Comparison of ENCODE assay signal across 20 cellular contexts in genomic region chr12:121968880-121969279, GRCh38. TPM values are rescaled to one million over a fixed set of nuclear protein-coding genes. Genes with fewer than 3 reads are reported as not detected.
DNase-seq lines count a peak whose midpoint lies in the region; ATAC-seq and TF ChIP-seq lines count a peak whose summit lies in the region.
"Had no signal": no experiment of that assay in that cellular context is flagged by ENCODE, and none has a peak within 500 bp of the region (broad histone marks: within the 10 kb centered on the region; RNA-seq: fewer than 3 reads in every experiment).

No MANE protein-coding gene starts in this region.

- no peak overlapping the region for H3K4me3 Mint-ChIP-seq in stimulated activated naive CD8-positive, alpha-beta T cell treated with anti-CD3 and anti-CD28 coated beads, Interleukin-15, amount 100 ng/mL, for 72 hours
- H3K4me3 Mint-ChIP-seq: H9 had no signal

- peaks cover 4 to 21% of the 10 kb centered on the region in 2 donors for H3K9me3 Mint-ChIP-seq in stimulated activated naive CD8-positive, alpha-beta T cell treated with anti-CD3 and anti-CD28 coated beads, Interleukin-15, amount 100 ng/mL, for 72 hours

- peak overlapping the region; percentile 14 to 33 for H3K27ac Mint-ChIP-seq in stimulated activated naive CD8-positive, alpha-beta T cell treated with anti-CD3 and anti-CD28 coated beads, Interleukin-15, amount 100 ng/mL, for 72 hours

- TF ChIP-seq CTCF in Peyer's patch (IDR thresholded peaks at IDR 0.05) = no peak
- no peak for TF ChIP-seq CTCF in lower lobe of right lung (IDR thresholded peaks at IDR 0.05)

- H3K4me3 ChIP-seq in Peyer's patch = no peak overlapping the region
- no peak overlapping the region for H3K4me3 ChIP-seq in lower lobe of right lung
- H3K4me3 ChIP-seq: colonic mucosa, esophagus muscularis mucosa, heart right ventricle, testis had no signal

- no peak for DNase-seq in stimulated activated naive CD8-positive, alpha-beta T cell treated with anti-CD3 and anti-CD28 coated beads, Interleukin-15, amount 100 ng/mL, for 72 hours
- DNase-seq in stimulated activated naive CD8-positive, alpha-beta T cell treated with anti-CD3 and anti-CD28 coated beads, Interleukin-15, Interleukin-2, amounts not matched to agents 100 U/mL and 50 U/mL, for 24 hours = no peak
- peak in 2 of 3 donors; percentile 36 to 53 for DNase-seq in Peyer's patch
- peak; percentile 66 for DNase-seq in lower lobe of right lung
- no peak for DNase-seq in middle frontal gyrus (ENCODE audit: extremely low spot score, low spot score)
- no peak for DNase-seq in stimulated activated CD4-positive, alpha-beta T cell treated with anti-CD3 and anti-CD28 coated beads, Interleukin-4, amount 100 ng/mL, for 4 hours
- DNase-seq: activated effector memory CD4-positive, alpha-beta T cell treated with Interleukin-2 at 50 U/mL for 16 hours; colonic mucosa; DMS79; H9; heart right ventricle; kidney; NCI-H1105 treated with DMSO at 0.1 percent for 48 hours; NCI-H226; SK-N-SH; testis; WERI-Rb-1 had no signal

- H3K36me3 ChIP-seq in Peyer's patch (no peaks in the 10 kb centered on the region), lower lobe of right lung (no peaks in the 10 kb centered on the region)
- H3K36me3 ChIP-seq: colonic mucosa, esophagus muscularis mucosa, WERI-Rb-1 had no signal

- ATAC-seq in stimulated activated naive CD8-positive, alpha-beta T cell treated with anti-CD3 and anti-CD28 coated beads, Interleukin-15, amount 100 ng/mL, for 72 hours = no peak
- ATAC-seq in stimulated activated naive CD8-positive, alpha-beta T cell treated with anti-CD3 and anti-CD28 coated beads, Interleukin-15, Interleukin-2, amounts not matched to agents 100 U/mL and 50 U/mL, for 24 hours = no peak
- ATAC-seq in lower lobe of right lung (peak; percentile 65 to 76), HG03095 (IDR thresholded peaks at IDR 0.05; ENCODE audit: unreplicated experiment) (no peak), GM18909 (IDR thresholded peaks at IDR 0.05; ENCODE audit: poor library complexity, unreplicated experiment) (no peak)

- H3K9me3 ChIP-seq in Peyer's patch (peaks cover 0 to 13% (median 0%) of the 10 kb centered on the region in 4 donors), lower lobe of right lung (peaks cover 5% of the 10 kb centered on the region)
- H3K9me3 ChIP-seq: colonic mucosa, esophagus muscularis mucosa, SK-N-SH, testis had no signal

- TF ChIP-seq POLR2A in Peyer's patch (IDR thresholded peaks at IDR 0.05) = no peak

- intact Hi-C loops in lower lobe of right lung (cut with DNase I) = no loop called here

- H3K27me3 Mint-ChIP-seq in stimulated activated naive CD8-positive, alpha-beta T cell treated with anti-CD3 and anti-CD28 coated beads, Interleukin-15, amount 100 ng/mL, for 72 hours = no peaks in the 10 kb centered on the region

- H3K27me3 ChIP-seq in Peyer's patch (no peaks in the 10 kb centered on the region), lower lobe of right lung (ENCODE audit: low read depth) (no peaks in the 10 kb centered on the region)
- H3K27me3 ChIP-seq: colonic mucosa, esophagus muscularis mucosa, heart right ventricle, testis had no signal

- H3K27ac ChIP-seq in Peyer's patch (no peak overlapping the region), lower lobe of right lung (no peak overlapping the region)
- H3K27ac ChIP-seq: colonic mucosa, esophagus muscularis mucosa, heart right ventricle, testis, WERI-Rb-1 had no signal

- H3K4me1 ChIP-seq in Peyer's patch (no peaks in the 10 kb centered on the region), lower lobe of right lung (peaks cover 7% of the 10 kb centered on the region)
- H3K4me1 ChIP-seq: colonic mucosa, testis had no signal

- no peaks in the 10 kb centered on the region for H3K4me1 Mint-ChIP-seq in stimulated activated naive CD8-positive, alpha-beta T cell treated with anti-CD3 and anti-CD28 coated beads, Interleukin-15, amount 100 ng/mL, for 72 hours

RNA-seq across cellular contexts. Expression of gene CFAP251, which starts 50.5 kb away (rescaled TPM):
- total RNA-seq in Peyer's patch = 1 to 10 TPM in 1 of 4 donors, under 1 TPM in 2, not detected in 1; 0.67 to 1.1 (median 0.95) TPM
- total RNA-seq in lower lobe of right lung = 8.2 TPM

RNA-seq across cellular contexts. Expression of gene BCL7A, which starts 52.8 kb away (rescaled TPM):
- total RNA-seq in Peyer's patch = 10 to 100 TPM in 1 of 4 donors, 1 to 10 TPM in 3; 3.3 to 23.9 (median 4.4) TPM
- 6.4 TPM for total RNA-seq in lower lobe of right lung

Comparison
In these comparisons a context has a peak if more than half of its experiments do, and no peak if none do; other contexts are left out.
1. ATAC-seq: peak in lower lobe of right lung (2 of 2); none in stimulated activated naive CD8-positive, alpha-beta T cell treated with anti-CD3 and anti-CD28 coated beads, Interleukin-15, amount 100 ng/mL, for 72 hours (single experiment), stimulated activated naive CD8-positive, alpha-beta T cell treated with anti-CD3 and anti-CD28 coated beads, Interleukin-15, Interleukin-2, amounts not matched to agents 100 U/mL and 50 U/mL, for 24 hours (single experiment), HG03095 (single experiment) and GM18909 (single experiment).
2. DNase-seq: peak in Peyer's patch (2 of 3) and lower lobe of right lung (single experiment); none in stimulated activated naive CD8-positive, alpha-beta T cell treated with anti-CD3 and anti-CD28 coated beads, Interleukin-15, amount 100 ng/mL, for 72 hours (0 of 2), stimulated activated naive CD8-positive, alpha-beta T cell treated with anti-CD3 and anti-CD28 coated beads, Interleukin-15, Interleukin-2, amounts not matched to agents 100 U/mL and 50 U/mL, for 24 hours (single experiment), middle frontal gyrus (single experiment) and stimulated activated CD4-positive, alpha-beta T cell treated with anti-CD3 and anti-CD28 coated beads, Interleukin-4, amount 100 ng/mL, for 4 hours (0 of 2).